Comparison of ENCODE assay signal across 1 cellular context in the genomic region with DNA sequence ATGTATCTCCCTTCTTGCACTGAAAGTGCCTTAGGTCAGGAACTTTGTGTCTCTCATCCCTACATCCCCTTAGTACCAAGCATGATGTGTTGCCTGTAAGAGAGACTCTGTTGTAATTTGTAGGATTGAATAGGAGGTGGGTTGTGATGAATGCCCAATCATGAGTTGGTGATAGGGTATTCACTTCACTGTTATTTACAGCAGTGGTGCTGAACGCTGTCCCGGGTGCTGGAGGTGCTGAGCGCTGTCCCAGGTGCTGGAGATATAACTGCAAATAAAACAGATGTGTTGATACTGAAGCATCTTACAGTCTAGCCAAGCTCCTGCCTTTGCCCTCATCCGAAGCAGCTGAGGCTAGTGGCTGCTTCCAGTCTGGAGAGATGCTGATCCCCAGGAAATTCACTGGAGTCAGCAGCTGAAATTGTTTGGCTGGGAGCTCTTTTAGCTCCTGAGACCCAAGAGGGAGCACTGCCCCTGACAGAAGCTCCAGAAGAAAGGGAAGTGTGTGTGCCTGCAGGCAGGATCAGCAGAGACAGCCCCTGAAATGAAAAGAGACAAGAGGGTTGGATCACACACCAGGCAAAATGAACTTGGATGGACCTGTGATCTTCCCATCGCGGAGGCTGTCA.
TF ChIP-seq lines count a peak whose summit lies in the region.

No MANE protein-coding gene starts in this region.

TF ChIP-seq in HEK293, 187 proteins besides CTCF, POLR2A, EP300 and RAD21 (continued from another document):
- TF ChIP-seq ZNF184 (tag by site-specific recombination; IDR thresholded peaks at IDR 0.05) (no peak), KLF8 (tag by site-specific recombination; IDR thresholded peaks at IDR 0.05) (no peak), GLIS1 (tag by site-specific recombination; IDR thresholded peaks at IDR 0.05) (no peak), ZFHX2 (tag by site-specific recombination; conservative IDR thresholded peaks at IDR 0.05) (no peak), ZNF335 (tag by site-specific recombination; conservative IDR thresholded peaks at IDR 0.05) (no peak), ZNF132 (tag by site-specific recombination; IDR thresholded peaks at IDR 0.05; ENCODE audit: borderline replicate concordance) (no peak), ZBTB21 (tag by site-specific recombination; IDR thresholded peaks at IDR 0.05) (no peak), ZNF571 (tag by site-specific recombination; IDR thresholded peaks at IDR 0.05) (no peak), ZNF560 (tag by site-specific recombination; IDR thresholded peaks at IDR 0.05; ENCODE audit: borderline replicate concordance) (no peak), GLI2 (tag by site-specific recombination; IDR thresholded peaks at IDR 0.05; ENCODE audit: borderline replicate concordance, low read depth) (no peak), HOXA7 (CRISPR knock-in tag; IDR thresholded peaks at IDR 0.05; ENCODE audit: borderline replicate concordance) (no peak), KLF9 (tag by site-specific recombination; IDR thresholded peaks at IDR 0.05; ENCODE audit: low read depth) (no peak), ZNF2 (tag by site-specific recombination; IDR thresholded peaks at IDR 0.05) (no peak), ZNF311 (tag by site-specific recombination; IDR thresholded peaks at IDR 0.05; ENCODE audit: borderline replicate concordance) (no peak), ZNF404 (tag by site-specific recombination; IDR thresholded peaks at IDR 0.05) (no peak), ZNF394 (tag by site-specific recombination; IDR thresholded peaks at IDR 0.05; ENCODE audit: borderline replicate concordance) (no peak), ZNF621 (tag by site-specific recombination; IDR thresholded peaks at IDR 0.05) (no peak), SALL2 (tag by site-specific recombination; IDR thresholded peaks at IDR 0.05; ENCODE audit: borderline replicate concordance) (no peak), ZNF266 (tag by site-specific recombination; IDR thresholded peaks at IDR 0.05; ENCODE audit: low read depth) (no peak), ZNF292 (tag by site-specific recombination; IDR thresholded peaks at IDR 0.05; ENCODE audit: borderline replicate concordance, low read depth) (no peak), ZNF747 (tag by site-specific recombination; IDR thresholded peaks at IDR 0.05) (no peak), MEIS1 (CRISPR knock-in tag; IDR thresholded peaks at IDR 0.05; ENCODE audit: borderline replicate concordance) (peak; percentile 84), ZNF19 (tag by site-specific recombination; IDR thresholded peaks at IDR 0.05; ENCODE audit: low read depth) (no peak), ZNF366 (tag by site-specific recombination; conservative IDR thresholded peaks at IDR 0.05) (no peak)
- TF ChIP-seq, protein P1, sequence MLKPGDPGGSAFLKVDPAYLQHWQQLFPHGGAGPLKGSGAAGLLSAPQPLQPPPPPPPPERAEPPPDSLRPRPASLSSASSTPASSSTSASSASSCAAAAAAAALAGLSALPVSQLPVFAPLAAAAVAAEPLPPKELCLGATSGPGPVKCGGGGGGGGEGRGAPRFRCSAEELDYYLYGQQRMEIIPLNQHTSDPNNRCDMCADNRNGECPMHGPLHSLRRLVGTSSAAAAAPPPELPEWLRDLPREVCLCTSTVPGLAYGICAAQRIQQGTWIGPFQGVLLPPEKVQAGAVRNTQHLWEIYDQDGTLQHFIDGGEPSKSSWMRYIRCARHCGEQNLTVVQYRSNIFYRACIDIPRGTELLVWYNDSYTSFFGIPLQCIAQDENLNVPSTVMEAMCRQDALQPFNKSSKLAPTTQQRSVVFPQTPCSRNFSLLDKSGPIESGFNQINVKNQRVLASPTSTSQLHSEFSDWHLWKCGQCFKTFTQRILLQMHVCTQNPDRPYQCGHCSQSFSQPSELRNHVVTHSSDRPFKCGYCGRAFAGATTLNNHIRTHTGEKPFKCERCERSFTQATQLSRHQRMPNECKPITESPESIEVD (tag by site-specific recombination; IDR thresholded peaks at IDR 0.05): no peak
- TF ChIP-seq, protein P2, sequence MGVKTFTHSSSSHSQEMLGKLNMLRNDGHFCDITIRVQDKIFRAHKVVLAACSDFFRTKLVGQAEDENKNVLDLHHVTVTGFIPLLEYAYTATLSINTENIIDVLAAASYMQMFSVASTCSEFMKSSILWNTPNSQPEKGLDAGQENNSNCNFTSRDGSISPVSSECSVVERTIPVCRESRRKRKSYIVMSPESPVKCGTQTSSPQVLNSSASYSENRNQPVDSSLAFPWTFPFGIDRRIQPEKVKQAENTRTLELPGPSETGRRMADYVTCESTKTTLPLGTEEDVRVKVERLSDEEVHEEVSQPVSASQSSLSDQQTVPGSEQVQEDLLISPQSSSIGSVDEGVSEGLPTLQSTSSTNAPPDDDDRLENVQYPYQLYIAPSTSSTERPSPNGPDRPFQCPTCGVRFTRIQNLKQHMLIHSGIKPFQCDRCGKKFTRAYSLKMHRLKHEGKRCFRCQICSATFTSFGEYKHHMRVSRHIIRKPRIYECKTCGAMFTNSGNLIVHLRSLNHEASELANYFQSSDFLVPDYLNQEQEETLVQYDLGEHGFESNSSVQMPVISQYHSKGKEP (tag by site-specific recombination; IDR thresholded peaks at IDR 0.05): no peak
- TF ChIP-seq, protein P3, sequence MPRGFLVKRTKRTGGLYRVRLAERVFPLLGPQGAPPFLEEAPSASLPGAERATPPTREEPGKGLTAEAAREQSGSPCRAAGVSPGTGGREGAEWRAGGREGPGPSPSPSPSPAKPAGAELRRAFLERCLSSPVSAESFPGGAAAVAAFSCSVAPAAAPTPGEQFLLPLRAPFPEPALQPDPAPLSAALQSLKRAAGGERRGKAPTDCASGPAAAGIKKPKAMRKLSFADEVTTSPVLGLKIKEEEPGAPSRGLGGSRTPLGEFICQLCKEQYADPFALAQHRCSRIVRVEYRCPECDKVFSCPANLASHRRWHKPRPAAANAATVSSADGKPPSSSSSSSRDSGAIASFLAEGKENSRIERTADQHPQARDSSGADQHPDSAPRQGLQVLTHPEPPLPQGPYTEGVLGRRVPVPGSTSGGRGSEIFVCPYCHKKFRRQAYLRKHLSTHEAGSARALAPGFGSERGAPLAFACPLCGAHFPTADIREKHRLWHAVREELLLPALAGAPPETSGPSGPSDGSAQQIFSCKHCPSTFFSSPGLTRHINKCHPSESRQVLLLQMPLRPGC (tag by site-specific recombination; IDR thresholded peaks at IDR 0.05): no peak
TF ChIP-seq in HEK293: peak in this region for 5.
